7 cellular contexts compared by ENCODE assay signal in genomic region chr2:68319397-68320117, GRCh38. TPM values are rescaled to one million over a fixed set of nuclear protein-coding genes. Genes with fewer than 3 reads are reported as not detected.
DNase-seq lines count a peak whose midpoint lies in the region; ATAC-seq and TF ChIP-seq lines count a peak whose summit lies in the region.

A gene with protein sequence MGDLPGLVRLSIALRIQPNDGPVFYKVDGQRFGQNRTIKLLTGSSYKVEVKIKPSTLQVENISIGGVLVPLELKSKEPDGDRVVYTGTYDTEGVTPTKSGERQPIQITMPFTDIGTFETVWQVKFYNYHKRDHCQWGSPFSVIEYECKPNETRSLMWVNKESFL (minus strand): TSS chr2:68319949. CDS start chr2:68319400, 549 bp downstream.

- peak; percentile 91 for DNase-seq in ELR (ENCODE audit: low read depth)
- peak; percentile 72 for DNase-seq in NB4 (ENCODE audit: low read depth)
- peak; percentile 77 to 85 for DNase-seq in fibroblast of lung (ENCODE audit: low read depth in 2 of 2)
- peak; percentile 42 to 65 (median 53) for DNase-seq in mucosa of descending colon
- DNase-seq in tibial artery, result peak; percentile 81 to 83

- H3K27me3 ChIP-seq in fibroblast of lung (ENCODE audit: control insufficient read depth, insufficient read depth, low read length) (no peaks in the 10 kb centered on the region), tibial artery (no peaks in the 10 kb centered on the region)

- H3K9me3 ChIP-seq in fibroblast of lung (ENCODE audit: control insufficient read depth, insufficient read depth, low read depth, low read length) (no peaks in the 10 kb centered on the region), mucosa of descending colon (no peaks in the 10 kb centered on the region), tibial artery (no peaks in the 10 kb centered on the region)

- peak within 1 kb of the TSS; percentile 94 for H3K27ac ChIP-seq in fibroblast of lung (ENCODE audit: insufficient read depth, low read length)
- H3K27ac ChIP-seq in tibial artery, result peak within 1 kb of the TSS; percentile 87 to 91

- H2AFZ ChIP-seq in fibroblast of lung (ENCODE audit: low read length), result peak within 1 kb of the TSS; percentile 92

- H3K9ac ChIP-seq in fibroblast of lung (ENCODE audit: insufficient read depth, low read length), result peak within 1 kb of the TSS; percentile 85

- ATAC-seq in mucosa of descending colon (peak; percentile 70), GM21381 (IDR thresholded peaks at IDR 0.05; ENCODE audit: unreplicated experiment) (no peak)

- peaks cover 27% of the 10 kb centered on the region for H3K79me2 ChIP-seq in fibroblast of lung (ENCODE audit: control insufficient read depth, insufficient read depth, low read length)

- intact Hi-C loops in mucosa of descending colon (cut with DNase I, micrococcal nuclease) (no loop called here), tibial artery (cut with DNase I; ENCODE audit: low total_unique reads) (no loop called here)

- no peak for TF ChIP-seq POLR2A in NB4 (IDR thresholded peaks at IDR 0.05; ENCODE audit: extremely low read depth, insufficient read length)

- H4K20me1 ChIP-seq in fibroblast of lung (ENCODE audit: control insufficient read depth, extremely low read depth, insufficient read depth, low read length), result no peaks in the 10 kb centered on the region

- H3K4me3 ChIP-seq in NB4 (ENCODE audit: low read depth, low read length) (peak within 1 kb of the TSS; percentile 42), WI38 (ENCODE audit: low read depth, low read length) (peak within 1 kb of the TSS; percentile 86), fibroblast of lung (replicated peaks in 1 of 4; ENCODE audit: control extremely low read depth in 1 of 4, insufficient read depth in 1 of 4, low read depth in 3 of 4, low read length in 4 of 4) (peak within 1 kb of the TSS; percentile 80 to 84 (median 84)), mucosa of descending colon (peak within 1 kb of the TSS; percentile 18), tibial artery (peak within 1 kb of the TSS; percentile 80 to 98)

- H3K36me3 ChIP-seq in fibroblast of lung (ENCODE audit: control insufficient read depth, insufficient read depth, low read length) (no peaks in the 10 kb centered on the region), mucosa of descending colon (ENCODE audit: low read depth) (no peaks in the 10 kb centered on the region), tibial artery (peaks cover 0 to 4% (median 3%) of the 10 kb centered on the region in 3 donors)

- H3K4me1 ChIP-seq in fibroblast of lung (ENCODE audit: control insufficient read depth, extremely low read depth, insufficient read depth, low read length) (no peaks in the 10 kb centered on the region), mucosa of descending colon (ENCODE audit: low read depth) (peaks cover 3% of the 10 kb centered on the region), tibial artery (peaks cover 0 to 18% (median 9%) of the 10 kb centered on the region in 4 donors)

- H3K4me2 ChIP-seq in fibroblast of lung (ENCODE audit: extremely low read depth, insufficient read depth, low read length), result peak within 1 kb of the TSS; percentile 97

- TF ChIP-seq CTCF in NB4 (IDR thresholded peaks at IDR 0.05; ENCODE audit: low read depth, low read length), result no peak
- TF ChIP-seq CTCF in WI38 (IDR thresholded peaks at IDR 0.05; ENCODE audit: low read depth, low read length), result no peak
- no peak for TF ChIP-seq CTCF in fibroblast of lung (conservative IDR thresholded peaks at IDR 0.05 in 1 of 2, IDR thresholded peaks at IDR 0.05 in 1 of 2; ENCODE audit: low read depth in 1 of 2, low read length in 2 of 2)
- no peak for TF ChIP-seq CTCF in mucosa of descending colon (IDR thresholded peaks at IDR 0.05)
- TF ChIP-seq CTCF in tibial artery (IDR thresholded peaks at IDR 0.05), result no peak

RNA-seq across cellular contexts. Expression of the gene that starts here (rescaled TPM):
- total RNA-seq in fibroblast of lung, result 34.7 and 39.8 TPM in 2 replicates
- polyA plus RNA-seq in fibroblast of lung, result 47.7 and 58.7 TPM in 2 replicates
- 29.0 and 41.4 TPM in 2 replicates for polyA plus RNA-seq in fibroblast of lung (2012)
- polyA minus RNA-seq in fibroblast of lung (ENCODE audit: low replicate concordance), result 14.1 and 27.9 TPM in 2 replicates
- total RNA-seq in mucosa of descending colon, result 10 to 100 TPM in 1 of 3 donors, 1 to 10 TPM in 2; 4.1 to 20.0 (median 6.2) TPM

Comparison
In these comparisons a context has a peak if more than half of its experiments do, and no peak if none do; other contexts are left out.
1. H3K4me3 ChIP-seq: peak in every context shown above with its lines; median percentile 89 in tibial artery; 86 in WI38; 84 in fibroblast of lung; 42 in NB4; 18 in mucosa of descending colon.